In genomic region chr11:45339754-45340519, GRCh38 we compare ENCODE assay signal across 8 cellular contexts. TPM values are rescaled to one million over a fixed set of nuclear protein-coding genes. Genes with fewer than 3 reads are reported as not detected.
DNase-seq lines count a peak whose midpoint lies in the region; ATAC-seq, FAIRE-seq and TF ChIP-seq lines count a peak whose summit lies in the region.

No MANE protein-coding gene starts in this region.

- H3K27me3 Mint-ChIP-seq in WTC11 (ENCODE audit: low read depth) = no peaks in the 10 kb centered on the region; the same call in 1 of the 2 replicates

- ATAC-seq in GM18909 (IDR thresholded peaks at IDR 0.05; ENCODE audit: poor library complexity, unreplicated experiment) (peak; percentile 93), HG03139 (IDR thresholded peaks at IDR 0.05; ENCODE audit: unreplicated experiment) (peak; percentile 92), WTC11 (peak; percentile 99)

- H3K4me3 ChIP-seq in AG10803 (ENCODE audit: low read length) = peak overlapping the region; percentile 46
- H3K4me3 ChIP-seq in bronchial epithelial cell (ENCODE audit: low read depth, low read length) = no peak overlapping the region

- H3K36me3 ChIP-seq in bronchial epithelial cell (ENCODE audit: control insufficient read depth, insufficient read depth, low read length) = no peaks in the 10 kb centered on the region

- CTCF ChIA-PET in WTC11 (lab: Charles Lee) = interaction anchor here (0.6 to 3.5 kb wide), 51 partner anchors 8 to 1279 kb away, joined by 3 to 62 read pairs (median 4); partner anchors contain the start of gene SYT13

- H3K4me1 Mint-ChIP-seq in WTC11 = peaks cover 40% of the 10 kb centered on the region

- POLR2A ChIA-PET in WTC11 (lab: Charles Lee) = no interaction called here

- FAIRE-seq in bronchial epithelial cell (lab: Jason Lieb, UNC) = peak; percentile 13

- H3K4me3 Mint-ChIP-seq in WTC11 = peak overlapping the region; percentile 58

- no peaks in the 10 kb centered on the region for H3K27me3 ChIP-seq in bronchial epithelial cell (ENCODE audit: control insufficient read depth, insufficient read depth, low read length)

- H3K9me3 Mint-ChIP-seq in WTC11 = no peaks in the 10 kb centered on the region

- no peaks in the 10 kb centered on the region for H3K36me3 Mint-ChIP-seq in WTC11

- peak; percentile 83 for DNase-seq in AG10803 (ENCODE audit: low read depth)
- peak; percentile 95 for DNase-seq in NCI-H2227 (lab: John Stamatoyannopoulos, UW; ENCODE audit: unreplicated experiment)
- peak; percentile 98 for DNase-seq in WTC11 (ENCODE audit: low spot score)
- DNase-seq in bronchial epithelial cell (ENCODE audit: low read depth) = peak; percentile 79
- DNase-seq in iris pigment epithelial cell (ENCODE audit: low read depth) = peak; percentile 74
- DNase-seq in stimulated activated CD4-positive, alpha-beta T cell treated with anti-CD3 and anti-CD28 coated beads, Interleukin-15, amount 100 ng/mL, for 1 hour (ENCODE audit: low read depth in 1 of 2, low spot score in 1 of 2) = peak; percentile 85 to 89

- peak overlapping the region; percentile 26; the same call in 1 of the 2 replicates for H3K27ac Mint-ChIP-seq in WTC11

- TF ChIP-seq CTCF in AG10803 (conservative IDR thresholded peaks at IDR 0.05; ENCODE audit: low read length) = peak; percentile 86
- peak; percentile 95 for TF ChIP-seq CTCF in WTC11 (IDR thresholded peaks at IDR 0.05)
- peak; percentile 90 for TF ChIP-seq CTCF in bronchial epithelial cell (IDR thresholded peaks at IDR 0.05; ENCODE audit: insufficient read depth, low read length, severe bottlenecking)

TF ChIP-seq in WTC11, 78 proteins besides CTCF, POLR2A, EP300 and RAD21:
- TF ChIP-seq, protein P1, sequence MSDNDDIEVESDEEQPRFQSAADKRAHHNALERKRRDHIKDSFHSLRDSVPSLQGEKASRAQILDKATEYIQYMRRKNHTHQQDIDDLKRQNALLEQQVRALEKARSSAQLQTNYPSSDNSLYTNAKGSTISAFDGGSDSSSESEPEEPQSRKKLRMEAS (CRISPR knock-in tag; IDR thresholded peaks at IDR 0.05) = peak; percentile 41; the same call in 1 of the 2 replicates
- TF ChIP-seq, protein P2, sequence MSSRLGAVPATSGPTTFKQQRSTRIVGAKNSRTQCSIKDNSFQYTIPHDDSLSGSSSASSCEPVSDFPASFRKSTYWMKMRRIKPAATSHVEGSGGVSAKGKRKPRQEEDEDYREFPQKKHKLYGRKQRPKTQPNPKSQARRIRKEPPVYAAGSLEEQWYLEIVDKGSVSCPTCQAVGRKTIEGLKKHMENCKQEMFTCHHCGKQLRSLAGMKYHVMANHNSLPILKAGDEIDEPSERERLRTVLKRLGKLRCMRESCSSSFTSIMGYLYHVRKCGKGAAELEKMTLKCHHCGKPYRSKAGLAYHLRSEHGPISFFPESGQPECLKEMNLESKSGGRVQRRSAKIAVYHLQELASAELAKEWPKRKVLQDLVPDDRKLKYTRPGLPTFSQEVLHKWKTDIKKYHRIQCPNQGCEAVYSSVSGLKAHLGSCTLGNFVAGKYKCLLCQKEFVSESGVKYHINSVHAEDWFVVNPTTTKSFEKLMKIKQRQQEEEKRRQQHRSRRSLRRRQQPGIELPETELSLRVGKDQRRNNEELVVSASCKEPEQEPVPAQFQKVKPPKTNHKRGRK (CRISPR knock-in tag; IDR thresholded peaks at IDR 0.05; ENCODE audit: borderline replicate concordance) = no peak
- 0 out of 2 replicates have a peak, but pooled peaks have one; percentile 23 for TF ChIP-seq USF2 (CRISPR knock-in tag; IDR thresholded peaks at IDR 0.05)
- TF ChIP-seq ZNF423 (CRISPR knock-in tag; IDR thresholded peaks at IDR 0.05) = no peak
- peak; percentile 70 for TF ChIP-seq SP1 (CRISPR knock-in tag; conservative IDR thresholded peaks at IDR 0.05)

RNA-seq across cellular contexts. Expression of gene SYT13, which starts 53.8 kb away (rescaled TPM):
- total RNA-seq in WTC11 (2021) (10.8 to 15.1 TPM (median 12.0 TPM) in 3 replicates), bronchial epithelial cell (not detected in 2 replicates)

Comparison
In these comparisons a context has a peak if more than half of its experiments do, and no peak if none do; other contexts are left out.
1. RNA of gene SYT13, which starts 53.8 kb away (total RNA-seq): 10.8 to 15.1 TPM in WTC11; not detected in bronchial epithelial cell; every median in the first group is over 10 times any median in the second.
2. Peak in every context shown above with its lines, with median percentiles within 50 percentile points of each other: DNase-seq, CTCF ChIP-seq and ATAC-seq.